In genomic region chr6:7617954-7618764, GRCh38 we compare ENCODE assay signal across 8 cellular contexts.
A peak's percentile ranks its signal among the peaks of the same experiment; 100 is the strongest.
DNase-seq lines count a peak whose midpoint lies in the region; ATAC-seq and TF ChIP-seq lines count a peak whose summit lies in the region.

No MANE protein-coding gene starts in this region.

- POLR2A ChIA-PET in HEK293T (lab: Yijun Ruan, JAX): interaction anchor here (1.1 to 1.4 kb wide), 2 partner anchors 28 to 228 kb away, joined by 3 read pairs; partner anchors contain the start of genes CAGE1, RIOK1 and SNRNP48

- DNase-seq in AG08395 (ENCODE audit: low spot score): peak; percentile 80
- peak; percentile 82 for DNase-seq in KBM-7
- peak; percentile 65 for DNase-seq in amniotic epithelial cell (ENCODE audit: low read depth)
- peak; percentile 71 for DNase-seq in medulla oblongata (ENCODE audit: extremely low spot score)
- DNase-seq in HEK293T (ENCODE audit: extremely low spot score): no peak
- DNase-seq in NCI-H128 (lab: John Stamatoyannopoulos, UW; ENCODE audit: unreplicated experiment): no peak

- ATAC-seq in GM18909 (IDR thresholded peaks at IDR 0.05; ENCODE audit: poor library complexity, unreplicated experiment) (peak; percentile 67), GM19035 (IDR thresholded peaks at IDR 0.05; ENCODE audit: unreplicated experiment) (no peak)

- in situ Hi-C loops in KBM-7 (cut with MboI; ENCODE audit: low pct_unique_long_range_greater_than_20kb, low sequenced_read_pairs): loop anchor here (25.0 kb wide), 1 partner anchor 356 kb away; no protein-coding TSS in a partner anchor

- CTCF ChIA-PET in HEK293T (lab: Yijun Ruan, JAX): interaction anchor here (0.5 kb wide), 1 partner anchor 299 kb away, joined by 4 read pairs; no protein-coding TSS in a partner anchor

TF ChIP-seq in HEK293T, 16 proteins besides CTCF, POLR2A, EP300 and RAD21:
- no peak for TF ChIP-seq ZNF384 (IDR thresholded peaks at IDR 0.05)
- no peak for TF ChIP-seq FOXK2 (IDR thresholded peaks at IDR 0.05)
- no peak for TF ChIP-seq HDGF (IDR thresholded peaks at IDR 0.05; ENCODE audit: borderline replicate concordance)
- TF ChIP-seq ELF4 (IDR thresholded peaks at IDR 0.05): no peak
- no peak for TF ChIP-seq L3MBTL2 (conservative IDR thresholded peaks at IDR 0.05)
- TF ChIP-seq CTBP1 (IDR thresholded peaks at IDR 0.05; ENCODE audit: borderline replicate concordance): no peak
- no peak for TF ChIP-seq LEF1 (IDR thresholded peaks at IDR 0.05; ENCODE audit: borderline replicate concordance)
- TF ChIP-seq BHLHE40 (IDR thresholded peaks at IDR 0.05; ENCODE audit: borderline replicate concordance): no peak
- no peak for TF ChIP-seq PKNOX1 (IDR thresholded peaks at IDR 0.05)
- TF ChIP-seq SP1 (IDR thresholded peaks at IDR 0.05): no peak
- TF ChIP-seq TARDBP (IDR thresholded peaks at IDR 0.05): no peak
- TF ChIP-seq FOXM1 (IDR thresholded peaks at IDR 0.05; ENCODE audit: borderline replicate concordance): no peak
- TF ChIP-seq NFRKB (IDR thresholded peaks at IDR 0.05): no peak
- TF ChIP-seq SUZ12 (IDR thresholded peaks at IDR 0.05): no peak
- no peak for TF ChIP-seq ARNT (IDR thresholded peaks at IDR 0.05)
- TF ChIP-seq FOXA1 (IDR thresholded peaks at IDR 0.05): no peak

Comparison
In these comparisons a context has a peak if more than half of its experiments do, and no peak if none do; other contexts are left out.
1. DNase-seq: peak in AG08395 (single experiment), KBM-7 (single experiment), amniotic epithelial cell (single experiment) and medulla oblongata (single experiment); none in HEK293T (single experiment) and NCI-H128 (single experiment).